In the genomic region with DNA sequence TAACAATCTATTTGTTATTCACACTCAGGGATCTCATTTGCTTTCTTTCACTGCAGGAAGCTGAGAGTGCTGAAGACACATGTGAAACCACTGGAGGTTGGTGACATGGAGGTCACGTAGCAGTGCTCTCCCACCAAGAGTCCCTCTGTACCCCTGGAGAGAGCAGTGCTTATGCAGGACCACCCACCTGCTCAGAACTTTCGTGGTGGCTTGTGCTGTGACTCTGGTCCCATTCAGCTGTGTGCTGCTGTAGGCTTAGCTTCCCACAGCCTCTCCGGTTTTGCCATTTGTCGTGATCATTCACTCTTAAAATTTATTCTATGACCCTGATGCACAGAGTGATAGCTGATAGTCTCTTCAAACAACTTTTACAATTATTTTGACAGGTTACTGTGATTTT, we compare ENCODE assay signal across 23 cellular contexts.
DNase-seq lines count a peak whose midpoint lies in the region; ATAC-seq and TF ChIP-seq lines count a peak whose summit lies in the region.
"Had no signal": no experiment of that assay in that cellular context is flagged by ENCODE, and none has a peak within 500 bp of the region (broad histone marks: within the 10 kb centered on the region; RNA-seq: fewer than 3 reads in every experiment).

No MANE protein-coding gene starts in this region.

- H3K79me1 ChIP-seq in IMR-90 (ENCODE audit: low read depth in 1 of 2, low read length in 2 of 2) (no peaks in the 10 kb centered on the region), neuronal stem cell (ENCODE audit: low read depth, low read length) (no peaks in the 10 kb centered on the region)

- H3K4me3 ChIP-seq in DND-41 (ENCODE audit: low read depth in 1 of 2, low read length in 2 of 2) (no peak overlapping the region), IMR-90 (ENCODE audit: insufficient read depth, low read depth, low read length) (no peak overlapping the region), neuronal stem cell (ENCODE audit: low read length in 2 of 2) (no peak overlapping the region)
- H3K4me3 ChIP-seq: A549, BLaER1 had no signal

- H3K9ac ChIP-seq in DND-41 (ENCODE audit: low read depth, low read length) (no peak overlapping the region), IMR-90 (ENCODE audit: low read depth, low read length) (no peak overlapping the region), neuronal stem cell (ENCODE audit: low read depth, low read length, poor library complexity) (no peak overlapping the region)
- H3K9ac ChIP-seq: BLaER1 had no signal

- peaks cover 6% of the 10 kb centered on the region for H3K36me3 Mint-ChIP-seq in T-helper 17 cell (ENCODE audit: low read depth)
- H3K36me3 Mint-ChIP-seq: CD14-positive monocyte had no signal

- DNase-seq in DND-41, result no peak
- no peak for DNase-seq in IMR-90
- no peak for DNase-seq in T-helper 17 cell
- DNase-seq in neuronal stem cell (ENCODE audit: low spot score), result no peak
- DNase-seq in stimulated activated CD4-positive, alpha-beta T cell treated with anti-CD3 and anti-CD28 coated beads, Interleukin-15, amount 100 ng/mL, for 24 hours, result no peak
- no peak for DNase-seq in stimulated activated CD4-positive, alpha-beta T cell treated with anti-CD3 and anti-CD28 coated beads, Interleukin-2, amount 100 ng/mL, for 24 hours
- DNase-seq in AG08395 (ENCODE audit: low spot score), result no peak
- no peak for DNase-seq in stimulated activated naive CD8-positive, alpha-beta T cell treated with anti-CD3 and anti-CD28 coated beads, Interleukin-15, amount 100 ng/mL, for 72 hours
- DNase-seq: BE2C; C1 segment of cervical spinal cord; CD4-positive, alpha-beta memory T cell; CD4-positive, CD25-positive, alpha-beta regulatory T cell; CD8-positive, alpha-beta memory T cell; COR-L47; DMS 273 treated with DMSO at 0.1 percent for 48 hours; DMS153; DMS53; DMS79; GF-D8 had no signal

- H2AK5ac ChIP-seq in IMR-90 (ENCODE audit: low read depth, low read length) (peak overlapping the region; percentile 36; the same call in 1 of the 2 replicates), neuronal stem cell (ENCODE audit: low read depth, low read length) (no peak overlapping the region)

- TF ChIP-seq CTCF in DND-41 (IDR thresholded peaks at IDR 0.05; ENCODE audit: borderline replicate concordance, extremely low read depth, low read length, poor library complexity, severe bottlenecking), result no peak
- no peak for TF ChIP-seq CTCF in IMR-90 (conservative IDR thresholded peaks at IDR 0.05; ENCODE audit: low read depth, low read length)

- H4K8ac ChIP-seq in IMR-90 (ENCODE audit: low read depth in 2 of 2, low read length in 2 of 2), result no peak overlapping the region
- no peak overlapping the region for H4K8ac ChIP-seq in neuronal stem cell (ENCODE audit: low read depth, low read length)

- no peak overlapping the region for H2AK9ac ChIP-seq in IMR-90 (replicated peaks; ENCODE audit: low read depth, low read length, poor library complexity)

- peaks cover 8% of the 10 kb centered on the region for H3K4me1 Mint-ChIP-seq in T-helper 17 cell
- H3K4me1 Mint-ChIP-seq in stimulated activated naive CD8-positive, alpha-beta T cell treated with anti-CD3 and anti-CD28 coated beads, Interleukin-15, amount 100 ng/mL, for 72 hours, result peaks cover 11% of the 10 kb centered on the region
- H3K4me1 Mint-ChIP-seq: CD4-positive, alpha-beta memory T cell; CD4-positive, CD25-positive, alpha-beta regulatory T cell; CD8-positive, alpha-beta memory T cell had no signal

- TF ChIP-seq POLR2A in IMR-90 (IDR thresholded peaks at IDR 0.05; ENCODE audit: low read depth, low read length), result no peak

- ATAC-seq in DND-41 (ENCODE audit: insufficient read depth, low read depth) (0 out of 3 replicates have a peak, but pooled peaks have one; percentile 35), IMR-90 (ENCODE audit: low read depth) (no peak), T-helper 17 cell (no peak)
- ATAC-seq in stimulated activated naive CD8-positive, alpha-beta T cell treated with anti-CD3 and anti-CD28 coated beads, Interleukin-15, amount 100 ng/mL, for 72 hours, result no peak
- ATAC-seq: A549 had no signal

- no peaks in the 10 kb centered on the region for H3K9me3 ChIP-seq in DND-41 (ENCODE audit: insufficient read depth, low read length, severe bottlenecking)
- H3K9me3 ChIP-seq in IMR-90 (ENCODE audit: control insufficient read depth, insufficient read depth, low read length), result no peaks in the 10 kb centered on the region
- H3K9me3 ChIP-seq in T-helper 17 cell (ENCODE audit: control insufficient read depth, low read length, poor library complexity, severe bottlenecking), result no peaks in the 10 kb centered on the region
- peaks cover 0 to 7% of the 10 kb centered on the region in 2 donors for H3K9me3 ChIP-seq in neuronal stem cell (replicated peaks in 1 of 2; ENCODE audit: control insufficient read depth in 2 of 2, insufficient read depth in 1 of 2, low read depth in 1 of 2, low read length in 2 of 2)
- H3K9me3 ChIP-seq: A549, BE2C, BLaER1 had no signal

- no peak overlapping the region for H3K4me3 Mint-ChIP-seq in T-helper 17 cell
- no peak overlapping the region for H3K4me3 Mint-ChIP-seq in stimulated activated naive CD8-positive, alpha-beta T cell treated with anti-CD3 and anti-CD28 coated beads, Interleukin-15, amount 100 ng/mL, for 72 hours
- H3K4me3 Mint-ChIP-seq: CD14-positive monocyte; CD4-positive, alpha-beta memory T cell; CD4-positive, CD25-positive, alpha-beta regulatory T cell; CD8-positive, alpha-beta memory T cell had no signal

- BruUV-seq in IMR-90 (replicated peaks; lab: Mats Ljungman, UMichigan), result no TSS peak

- H4K20me1 ChIP-seq in DND-41 (ENCODE audit: insufficient read depth, low read length) (no peaks in the 10 kb centered on the region), IMR-90 (ENCODE audit: insufficient read depth, low read length) (no peaks in the 10 kb centered on the region)
- H4K20me1 ChIP-seq: BLaER1 had no signal

- H3K4me2 ChIP-seq in DND-41 (ENCODE audit: insufficient read depth, low read length) (no peak overlapping the region), IMR-90 (ENCODE audit: low read depth, low read length) (no peak overlapping the region), neuronal stem cell (ENCODE audit: insufficient read depth, low read length, poor library complexity, severe bottlenecking) (no peak overlapping the region)
- H3K4me2 ChIP-seq: A549, BLaER1 had no signal

- H2BK15ac ChIP-seq in IMR-90 (ENCODE audit: low read depth, low read length) (no peak overlapping the region), neuronal stem cell (ENCODE audit: low read length) (no peak overlapping the region)

- no peak for TF ChIP-seq RAD21 in IMR-90 (IDR thresholded peaks at IDR 0.05; ENCODE audit: low read length)

- H3K79me2 ChIP-seq in DND-41 (ENCODE audit: insufficient read depth, low read length), result no peaks in the 10 kb centered on the region

- H3K27me3 ChIP-seq in DND-41 (ENCODE audit: insufficient read depth, low read length, poor library complexity), result no peaks in the 10 kb centered on the region
- no peaks in the 10 kb centered on the region for H3K27me3 ChIP-seq in IMR-90 (ENCODE audit: control insufficient read depth, insufficient read depth, low read length)
- no peaks in the 10 kb centered on the region for H3K27me3 ChIP-seq in neuronal stem cell (ENCODE audit: control insufficient read depth in 3 of 3, insufficient read depth in 3 of 3, low read depth in 1 of 3, low read length in 3 of 3)
- H3K27me3 ChIP-seq: BE2C, BLaER1 had no signal

- H3K9me3 Mint-ChIP-seq in stimulated activated naive CD8-positive, alpha-beta T cell treated with anti-CD3 and anti-CD28 coated beads, Interleukin-15, amount 100 ng/mL, for 72 hours, result no peaks in the 10 kb centered on the region
- H3K9me3 Mint-ChIP-seq: CD4-positive, alpha-beta memory T cell; CD4-positive, CD25-positive, alpha-beta regulatory T cell; CD8-positive, alpha-beta memory T cell had no signal

- H4K91ac ChIP-seq in IMR-90 (ENCODE audit: insufficient read depth, low read depth, low read length), result no peak overlapping the region
- no peak overlapping the region for H4K91ac ChIP-seq in neuronal stem cell (ENCODE audit: low read depth, low read length, poor library complexity)

- in situ Hi-C loops in IMR-90 (cut with MboI; ENCODE audit: low sequenced_read_pairs), result no loop called here

- H3K14ac ChIP-seq in IMR-90 (replicated peaks; ENCODE audit: low read depth, low read length), result no peak overlapping the region
- no peak overlapping the region for H3K14ac ChIP-seq in neuronal stem cell (ENCODE audit: low read length)

- H2BK20ac ChIP-seq in IMR-90 (ENCODE audit: low read depth, low read length), result no peak overlapping the region

- POLR2A ChIA-PET in IMR-90 (lab: Charles Lee; ENCODE audit: unreplicated experiment), result interaction anchor here (1.0 kb wide), 1 partner anchor 317 kb away, joined by 3 read pairs; no protein-coding TSS in a partner anchor

- H2BK12ac ChIP-seq in neuronal stem cell (ENCODE audit: low read length), result no peak overlapping the region

- H3K27ac Mint-ChIP-seq in T-helper 17 cell, result peak overlapping the region; percentile 34
- no peak overlapping the region for H3K27ac Mint-ChIP-seq in stimulated activated naive CD8-positive, alpha-beta T cell treated with anti-CD3 and anti-CD28 coated beads, Interleukin-15, amount 100 ng/mL, for 72 hours
- H3K27ac Mint-ChIP-seq: CD8-positive, alpha-beta memory T cell had no signal

- H4K5ac ChIP-seq in IMR-90 (ENCODE audit: low read depth, low read length), result no peak overlapping the region

- H3K27ac ChIP-seq in DND-41 (ENCODE audit: low read length) (no peak overlapping the region), IMR-90 (ENCODE audit: insufficient read depth, low read length) (no peak overlapping the region), neuronal stem cell (replicated peaks; ENCODE audit: low read length) (no peak overlapping the region)
- H3K27ac ChIP-seq: 22Rv1, A549, BLaER1 had no signal

- no peaks in the 10 kb centered on the region for H3K27me3 Mint-ChIP-seq in T-helper 17 cell
- H3K27me3 Mint-ChIP-seq in stimulated activated naive CD8-positive, alpha-beta T cell treated with anti-CD3 and anti-CD28 coated beads, Interleukin-15, amount 100 ng/mL, for 72 hours, result no peaks in the 10 kb centered on the region
- H3K27me3 Mint-ChIP-seq: CD4-positive, alpha-beta memory T cell; CD4-positive, CD25-positive, alpha-beta regulatory T cell had no signal

- dilution Hi-C loops in IMR-90 (cut with HindIII; ENCODE audit: low sequenced_read_pairs, unreplicated experiment), result no loop called here

- H3K18ac ChIP-seq in IMR-90 (ENCODE audit: low read depth, low read length) (no peak overlapping the region), neuronal stem cell (ENCODE audit: low read length) (no peak overlapping the region)

- H3K4me1 ChIP-seq in DND-41 (ENCODE audit: insufficient read depth, low read length) (no peaks in the 10 kb centered on the region), IMR-90 (ENCODE audit: control insufficient read depth, insufficient read depth, low read length) (peaks cover 6% of the 10 kb centered on the region), neuronal stem cell (ENCODE audit: control insufficient read depth in 2 of 2, insufficient read depth in 1 of 2, low read depth in 1 of 2, low read length in 2 of 2) (peaks cover 0 to 2% of the 10 kb centered on the region in 2 donors)
- H3K4me1 ChIP-seq: A549, BE2C had no signal

- H3K9me1 ChIP-seq in IMR-90 (ENCODE audit: insufficient read depth, low read length), result peaks cover 6% of the 10 kb centered on the region; the same call in 1 of the 2 replicates

- H3K23ac ChIP-seq in IMR-90 (ENCODE audit: low read depth, low read length) (no peak overlapping the region), neuronal stem cell (ENCODE audit: low read depth, low read length, poor library complexity) (no peak overlapping the region)

- CTCF ChIA-PET in IMR-90 (lab: Yijun Ruan, JAX), result no interaction called here

- H2BK120ac ChIP-seq in IMR-90 (ENCODE audit: low read depth, low read length), result no peak overlapping the region
- H2BK120ac ChIP-seq in neuronal stem cell (ENCODE audit: low read depth, low read length), result no peak overlapping the region

- H3K4ac ChIP-seq in IMR-90 (ENCODE audit: low read depth, low read length), result peak overlapping the region; percentile 7; the same call in 1 of the 2 replicates
- H3K4ac ChIP-seq in neuronal stem cell (ENCODE audit: low read length), result no peak overlapping the region

- H3K36me3 ChIP-seq in DND-41 (ENCODE audit: insufficient read depth, low read length), result no peaks in the 10 kb centered on the region
- no peaks in the 10 kb centered on the region for H3K36me3 ChIP-seq in IMR-90 (ENCODE audit: control insufficient read depth, insufficient read depth, low read length)
- H3K36me3 ChIP-seq in neuronal stem cell (replicated peaks in 1 of 2; ENCODE audit: control insufficient read depth in 2 of 2, insufficient read depth in 2 of 2, low read length in 2 of 2), result no peaks in the 10 kb centered on the region
- H3K36me3 ChIP-seq: BE2C, BLaER1 had no signal

- H2AFZ ChIP-seq in DND-41 (ENCODE audit: low read depth, low read length) (no peak overlapping the region), IMR-90 (replicated peaks; ENCODE audit: low read length, poor library complexity) (peak overlapping the region; percentile 49), neuronal stem cell (ENCODE audit: low read length) (peak overlapping the region; percentile 9)

- intact Hi-C loops in IMR-90 (cut with micrococcal nuclease), result no loop called here

- H2BK5ac ChIP-seq in IMR-90 (ENCODE audit: low read depth, low read length, poor library complexity, severe bottlenecking) (no peak overlapping the region), neuronal stem cell (ENCODE audit: low read length) (no peak overlapping the region)

- WGBS in IMR-90 (ENCODE audit: extremely low coverage in 2 of 2, insufficient read length in 1 of 2), 2 experiments, result 60% methylated on average over 2 of the region's 4 CpGs; no CpG with 5 or more reads in 1 of the 2 experiments
- WGBS in neuronal stem cell (ENCODE audit: extremely low coverage in 2 of 2, insufficient read length in 2 of 2, insufficient replicate concordance in 1 of 2), 2 donors, result no CpG with 5 or more reads among the region's 4 CpGs

- no peak overlapping the region for H3K56ac ChIP-seq in IMR-90 (ENCODE audit: extremely low read depth, insufficient read depth, low read length)
